1 cellular context compared by ENCODE assay signal in the genomic region with DNA sequence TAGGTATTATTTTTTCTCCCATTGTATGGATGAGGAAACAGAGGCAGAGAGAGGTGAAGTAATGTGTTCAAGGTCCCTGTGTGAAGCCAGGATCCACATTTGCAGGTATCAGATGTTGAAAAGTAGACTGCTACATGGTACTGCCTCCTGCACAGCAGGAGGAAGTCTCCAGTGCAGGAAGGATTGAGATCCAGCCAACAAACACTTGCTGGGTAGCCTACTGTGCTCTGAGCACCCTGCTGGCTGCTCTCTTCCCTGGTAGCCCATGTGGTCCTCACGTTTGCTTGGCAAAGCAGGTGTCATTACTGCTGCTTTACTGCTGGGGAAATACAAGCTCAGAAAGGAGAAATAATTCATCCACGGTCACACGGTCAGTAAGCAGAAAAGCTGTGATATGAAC.
TF ChIP-seq lines count a peak whose summit lies in the region.

No MANE protein-coding gene starts in this region.

TF ChIP-seq in H1, 55 proteins besides CTCF, POLR2A, EP300 and RAD21 (continued from another document):
- TF ChIP-seq CHD7 (IDR thresholded peaks at IDR 0.05; ENCODE audit: insufficient replicate concordance, low read length): no peak
- no peak for TF ChIP-seq SRF (IDR thresholded peaks at IDR 0.05; ENCODE audit: low read depth, low read length)
- TF ChIP-seq MAX (IDR thresholded peaks at IDR 0.05): no peak
- no peak for TF ChIP-seq ATF3 (IDR thresholded peaks at IDR 0.05; ENCODE audit: insufficient read depth, low read depth, low read length)
- no peak for TF ChIP-seq KDM1A (IDR thresholded peaks at IDR 0.05; ENCODE audit: borderline replicate concordance, low read length)
- TF ChIP-seq YY1 (IDR thresholded peaks at IDR 0.05; ENCODE audit: low read depth, low read length): no peak
- TF ChIP-seq SP4 (IDR thresholded peaks at IDR 0.05; ENCODE audit: low read length): no peak
- TF ChIP-seq USF2 (IDR thresholded peaks at IDR 0.05; ENCODE audit: low read length): no peak
- no peak for TF ChIP-seq SIN3A (conservative IDR thresholded peaks at IDR 0.05 in 1 of 2, IDR thresholded peaks at IDR 0.05 in 1 of 2; ENCODE audit: low read depth in 1 of 2, low read length in 2 of 2)
- no peak for TF ChIP-seq SP1 (IDR thresholded peaks at IDR 0.05; ENCODE audit: low read depth, low read length)
- no peak for TF ChIP-seq BACH1 (IDR thresholded peaks at IDR 0.05; ENCODE audit: low read length)
- TF ChIP-seq CBX5 (IDR thresholded peaks at IDR 0.05; ENCODE audit: low read depth, low read length): no peak
- TF ChIP-seq E2F6 (IDR thresholded peaks at IDR 0.05): no peak
- TF ChIP-seq ZNF274 (IDR thresholded peaks at IDR 0.05; ENCODE audit: borderline replicate concordance, extremely low read depth, low read length): no peak
- no peak for TF ChIP-seq RNF2 (IDR thresholded peaks at IDR 0.05; ENCODE audit: borderline replicate concordance, low read depth, low read length, missing control alignments, poor library complexity, severe bottlenecking)
- no peak for TF ChIP-seq EZH2 (IDR thresholded peaks at IDR 0.05; ENCODE audit: low read depth, low read length, severe bottlenecking)
- no peak for TF ChIP-seq HDAC2 (IDR thresholded peaks at IDR 0.05; ENCODE audit: borderline replicate concordance in 1 of 2, low read depth in 2 of 2, low read length in 2 of 2)
